Comparison of ENCODE assay signal across 8 cellular contexts in genomic region chr12:68808388-68809189, GRCh38. TPM values are rescaled to one million over a fixed set of nuclear protein-coding genes. Genes with fewer than 3 reads are reported as not detected.
DNase-seq lines count a peak whose midpoint lies in the region; ATAC-seq and TF ChIP-seq lines count a peak whose summit lies in the region.

No MANE protein-coding gene starts in this region.

- intact Hi-C loops in left ventricle myocardium inferior (cut with micrococcal nuclease) (loop anchor here (10.0 kb wide), 1 partner anchor 354 kb away; no protein-coding TSS in a partner anchor), prostate gland (cut with DNase I) (loop anchor here (2.0 kb wide), 1 partner anchor 62 kb away; the partner anchor contains the start of gene SLC35E3)

- TF ChIP-seq POLR2A in prostate gland (IDR thresholded peaks at IDR 0.05): peak; percentile 77

- H3K4me1 ChIP-seq in left ventricle myocardium inferior: peaks cover 64% of the 10 kb centered on the region
- peaks cover 8% of the 10 kb centered on the region for H3K4me1 ChIP-seq in prostate gland (replicated peaks)
- peaks cover 3% of the 10 kb centered on the region for H3K4me1 ChIP-seq in urinary bladder (ENCODE audit: insufficient read depth)

- H3K36me3 ChIP-seq in left ventricle myocardium inferior: peaks cover 35% of the 10 kb centered on the region
- H3K36me3 ChIP-seq in prostate gland: no peaks in the 10 kb centered on the region
- no peaks in the 10 kb centered on the region for H3K36me3 ChIP-seq in urinary bladder (ENCODE audit: insufficient read depth)

- DNase-seq in GM13976 (ENCODE audit: low spot score) (peak; percentile 84), NCI-H1417 treated with DMSO at 0.1 percent for 48 hours (lab: John Stamatoyannopoulos, UW) (peak; percentile 82), T follicular helper cell (ENCODE audit: low read depth) (peak; percentile 25), amniotic epithelial cell (ENCODE audit: low read depth) (peak; percentile 90), left ventricle myocardium inferior (peak; percentile 67), prostate gland (ENCODE audit: low spot score) (peak; percentile 93)

- TF ChIP-seq CTCF in GM13976 (IDR thresholded peaks at IDR 0.05; ENCODE audit: borderline replicate concordance, control extremely low read depth, extremely low read depth, insufficient read depth, missing control alignments): no peak
- no peak for TF ChIP-seq CTCF in left ventricle myocardium inferior (IDR thresholded peaks at IDR 0.05; ENCODE audit: borderline replicate concordance)
- TF ChIP-seq CTCF in prostate gland (IDR thresholded peaks at IDR 0.05): peak in 1 of 4 experiments; percentile 8

- H3K27ac ChIP-seq in left ventricle myocardium inferior (replicated peaks) (peak overlapping the region; percentile 99), prostate gland (peak overlapping the region; percentile 98 to 99), urinary bladder (ENCODE audit: low read depth) (peak overlapping the region; percentile 99)

- in situ Hi-C loops in GM13976 (cut with MboI; ENCODE audit: low sequenced_read_pairs, unreplicated experiment): no loop called here

- H3K4me3 ChIP-seq in left ventricle myocardium inferior: peak overlapping the region; percentile 97
- H3K4me3 ChIP-seq in prostate gland: peak overlapping the region; percentile 84 to 99
- peak overlapping the region; percentile 97 for H3K4me3 ChIP-seq in urinary bladder (ENCODE audit: low read depth, low read length)

- no peaks in the 10 kb centered on the region for H3K9me3 ChIP-seq in left ventricle myocardium inferior (replicated peaks)
- no peaks in the 10 kb centered on the region for H3K9me3 ChIP-seq in prostate gland

- ATAC-seq in HG02840 (IDR thresholded peaks at IDR 0.05; ENCODE audit: low FRiP score, unreplicated experiment): peak; percentile 53

- H3K27me3 ChIP-seq in left ventricle myocardium inferior (ENCODE audit: low read depth): no peaks in the 10 kb centered on the region
- H3K27me3 ChIP-seq in prostate gland (replicated peaks; ENCODE audit: insufficient read depth): no peaks in the 10 kb centered on the region

- under 1% methylated on average over 48 of the region's 61 CpGs for WGBS in prostate gland
- under 1% methylated on average over 61 of the region's 61 CpGs for WGBS in urinary bladder

RNA-seq across cellular contexts. Expression of gene MDM2, which starts 0.6 kb away (rescaled TPM):
- total RNA-seq in left ventricle myocardium inferior: 36.0 TPM
- total RNA-seq in prostate gland: 10 to 100 TPM; 36.1 to 95.6 TPM
- total RNA-seq in urinary bladder: 98.0 TPM
- 14.9 TPM for polyA plus RNA-seq in urinary bladder

Comparison
In these comparisons a context has a peak if more than half of its experiments do, and no peak if none do; other contexts are left out.
1. Peak in every context shown above with its lines: DNase-seq, ATAC-seq, H3K4me3 ChIP-seq and H3K27ac ChIP-seq.
2. DNase-seq: peak in every context shown above with its lines; median percentile 93 in prostate gland; 90 in amniotic epithelial cell; 84 in GM13976; 82 in NCI-H1417 treated with DMSO at 0.1 percent for 48 hours; 67 in left ventricle myocardium inferior; 25 in T follicular helper cell.